Comparison of ENCODE assay signal across 11 cellular contexts in the genomic region with DNA sequence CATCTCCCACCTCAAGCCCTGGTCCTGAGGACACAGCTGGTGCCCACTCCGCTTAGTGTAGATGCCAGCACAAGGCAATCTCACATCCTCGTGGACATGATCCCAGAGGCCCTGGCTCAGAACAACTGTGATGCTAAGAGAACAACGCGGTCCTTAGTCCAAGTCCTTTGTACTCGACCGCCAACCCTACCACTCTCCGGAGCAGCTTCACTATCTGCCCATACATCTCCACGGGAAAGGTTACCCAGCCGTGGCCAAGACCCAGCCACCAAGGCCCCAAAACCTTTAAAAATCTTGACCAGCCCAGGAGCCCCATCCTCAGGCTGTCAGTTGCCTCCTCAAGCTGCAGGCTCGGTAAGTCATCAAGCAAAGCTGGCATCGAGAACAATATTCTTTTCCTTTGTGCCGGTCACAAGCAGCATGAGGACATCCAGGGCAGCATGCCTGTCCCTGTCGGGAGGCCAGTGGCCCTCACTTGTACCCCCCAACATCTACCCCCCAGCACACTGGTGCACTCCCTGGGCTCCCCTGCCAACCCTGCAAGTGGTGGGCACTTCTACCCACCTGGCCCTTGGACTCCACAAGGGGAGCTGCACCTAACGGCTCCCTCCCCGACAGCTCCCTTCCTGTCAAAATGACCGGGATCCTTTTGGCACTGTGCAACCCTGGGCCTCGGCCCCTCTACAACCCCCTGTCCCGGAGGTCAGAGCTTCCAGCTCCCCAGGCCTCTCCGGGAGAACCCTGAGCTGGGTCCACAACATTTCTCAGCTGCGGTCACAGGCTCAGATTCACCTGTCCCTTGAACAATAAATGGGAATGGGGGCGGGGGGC. TPM values are rescaled to one million over a fixed set of nuclear protein-coding genes. Genes with fewer than 3 reads are reported as not detected.
A peak's percentile ranks its signal among the peaks of the same experiment; 100 is the strongest.
DNase-seq lines count a peak whose midpoint lies in the region; ATAC-seq and TF ChIP-seq lines count a peak whose summit lies in the region.
"Had no signal": no experiment of that assay in that cellular context is flagged by ENCODE, and none has a peak within 500 bp of the region (broad histone marks: within the 10 kb centered on the region; RNA-seq: fewer than 3 reads in every experiment).

No MANE protein-coding gene starts in this region.

- no peak overlapping the region for H2AFZ ChIP-seq in Karpas-422 (ENCODE audit: low read length)

- H3K9ac ChIP-seq in Karpas-422 (ENCODE audit: low read length), result no peak overlapping the region

- H3K9me3 Mint-ChIP-seq in activated naive CD4-positive, alpha-beta T cell treated with anti-CD3 and anti-CD28 coated beads, Interleukin-2, amount 50 U/mL, for 24 hours, result no peaks in the 10 kb centered on the region
- no peaks in the 10 kb centered on the region for H3K9me3 Mint-ChIP-seq in endothelial cell (ENCODE audit: unreplicated experiment)
- no peaks in the 10 kb centered on the region for H3K9me3 Mint-ChIP-seq in nephron progenitor cell
- H3K9me3 Mint-ChIP-seq in type B pancreatic cell, result no peaks in the 10 kb centered on the region

- H3K36me3 ChIP-seq in Karpas-422 (ENCODE audit: insufficient read depth, low read length), result no peaks in the 10 kb centered on the region

- no peak overlapping the region for H3K27ac Mint-ChIP-seq in activated naive CD4-positive, alpha-beta T cell treated with anti-CD3 and anti-CD28 coated beads, Interleukin-2, amount 50 U/mL, for 24 hours
- H3K27ac Mint-ChIP-seq in endothelial cell (ENCODE audit: unreplicated experiment) (no peak overlapping the region), nephron progenitor cell (no peak overlapping the region), type B pancreatic cell (no peak overlapping the region)

- TF ChIP-seq CTCF in endothelial cell (IDR thresholded peaks at IDR 0.05; ENCODE audit: unreplicated experiment) (no peak), nephron progenitor cell (IDR thresholded peaks at IDR 0.05) (no peak), type B pancreatic cell (conservative IDR thresholded peaks at IDR 0.05) (no peak)

- no peak overlapping the region for H3K4me3 ChIP-seq in Karpas-422 (ENCODE audit: low read length)

- H3K9me2 ChIP-seq in Karpas-422 (replicated peaks; ENCODE audit: insufficient read depth, low read length), result no peaks in the 10 kb centered on the region

- H3K9me3 ChIP-seq in Karpas-422 (ENCODE audit: low read length), result no peaks in the 10 kb centered on the region

- DNase-seq in activated naive CD4-positive, alpha-beta T cell treated with Interleukin-2 at 50 U/mL for 16 hours, result no peak
- DNase-seq in endothelial cell (ENCODE audit: low spot score) (no peak), nephron progenitor cell (no peak), type B pancreatic cell (ENCODE audit: extremely low spot score, unreplicated experiment) (no peak), HPDE6-E6E7 (ENCODE audit: extremely low spot score) (no peak), Karpas-422 (no peak)
- DNase-seq: activated CD4-positive, alpha-beta T cell treated with anti-CD3 and anti-CD28 coated beads for 4 hours had no signal

- ATAC-seq in GM19455 (IDR thresholded peaks at IDR 0.05; ENCODE audit: unreplicated experiment), result no peak

- peaks cover 24% of the 10 kb centered on the region for H3K4me1 Mint-ChIP-seq in activated naive CD4-positive, alpha-beta T cell treated with anti-CD3 and anti-CD28 coated beads, Interleukin-2, amount 50 U/mL, for 24 hours
- H3K4me1 Mint-ChIP-seq in endothelial cell (ENCODE audit: unreplicated experiment) (peaks cover 20% of the 10 kb centered on the region), nephron progenitor cell (peaks cover 76% of the 10 kb centered on the region), type B pancreatic cell (ENCODE audit: unreplicated experiment) (peaks cover 47% of the 10 kb centered on the region)

- H4K20me1 ChIP-seq in Karpas-422 (ENCODE audit: insufficient read depth, low read depth, low read length), result 0 out of 2 replicates have a peak, but pooled peaks cover 4% of the 10 kb centered on the region

- H3K4me2 ChIP-seq in Karpas-422 (ENCODE audit: low read depth, low read length, poor library complexity, severe bottlenecking), result no peak overlapping the region

- no peaks in the 10 kb centered on the region for H3K4me1 ChIP-seq in Karpas-422 (ENCODE audit: low read length)

- no peaks in the 10 kb centered on the region for H3K79me2 ChIP-seq in Karpas-422 (ENCODE audit: low read length)

- H3K4me3 Mint-ChIP-seq in activated naive CD4-positive, alpha-beta T cell treated with anti-CD3 and anti-CD28 coated beads, Interleukin-2, amount 50 U/mL, for 24 hours, result peak overlapping the region; percentile 66
- H3K4me3 Mint-ChIP-seq in endothelial cell (ENCODE audit: unreplicated experiment) (peak overlapping the region; percentile 57), nephron progenitor cell (peak overlapping the region; percentile 84), type B pancreatic cell (peak overlapping the region; percentile 90)

- peaks cover 13% of the 10 kb centered on the region for H3K27me3 Mint-ChIP-seq in activated naive CD4-positive, alpha-beta T cell treated with anti-CD3 and anti-CD28 coated beads, Interleukin-2, amount 50 U/mL, for 24 hours
- H3K27me3 Mint-ChIP-seq in endothelial cell (ENCODE audit: unreplicated experiment), result peaks cover 17% of the 10 kb centered on the region
- H3K27me3 Mint-ChIP-seq in nephron progenitor cell (ENCODE audit: low read depth, poor library complexity), result peaks cover 6% of the 10 kb centered on the region
- H3K27me3 Mint-ChIP-seq in type B pancreatic cell, result peaks cover 13% of the 10 kb centered on the region

- no peaks in the 10 kb centered on the region for H3K27me3 ChIP-seq in Karpas-422 (ENCODE audit: low read length)

- no peaks in the 10 kb centered on the region for H3K36me3 Mint-ChIP-seq in activated naive CD4-positive, alpha-beta T cell treated with anti-CD3 and anti-CD28 coated beads, Interleukin-2, amount 50 U/mL, for 24 hours
- H3K36me3 Mint-ChIP-seq in endothelial cell (ENCODE audit: low read depth, unreplicated experiment) (peaks cover 3% of the 10 kb centered on the region), nephron progenitor cell (ENCODE audit: low read depth) (no peaks in the 10 kb centered on the region), type B pancreatic cell (no peaks in the 10 kb centered on the region)

- H3K27ac ChIP-seq in Karpas-422 (ENCODE audit: low read length), result no peak overlapping the region

RNA-seq across cellular contexts. Expression of gene OSBPL5, which starts 2.5 kb away (rescaled TPM):
- 55.2 TPM for total RNA-seq in endothelial cell (ENCODE audit: unreplicated experiment)
- 29.8 and 33.1 TPM in 2 replicates for total RNA-seq in type B pancreatic cell (ENCODE audit: low replicate concordance)
- not detected in 2 replicates for total RNA-seq in Karpas-422 (2014; rRNA removed; shearing (Covaris generic); ENCODE audit: low replicate concordance)

RNA-seq across cellular contexts. Expression of gene MRGPRG, which starts 56.0 kb away (rescaled TPM):
- total RNA-seq in endothelial cell (ENCODE audit: unreplicated experiment) (not detected), type B pancreatic cell (ENCODE audit: low replicate concordance) (not detected in 2 replicates)
- total RNA-seq in Karpas-422 (2014; rRNA removed; shearing (Covaris generic); ENCODE audit: low replicate concordance), result not detected in 2 replicates
- total RNA-seq: A673, RPMI7951 had no signal

Comparison
In these comparisons a context has a peak if more than half of its experiments do, and no peak if none do; other contexts are left out.
1. RNA of gene OSBPL5, which starts 2.5 kb away (total RNA-seq): 55.2 TPM in endothelial cell (single experiment) and 29.8 to 33.1 TPM in type B pancreatic cell; not detected in Karpas-422; every median in the first group is over 10 times any median in the second.
2. Peak in every context shown above with its lines, with median percentiles within 50 percentile points of each other: H3K4me3 Mint-ChIP-seq.